Comparison of ENCODE assay signal across 1 cellular context in the genomic region with DNA sequence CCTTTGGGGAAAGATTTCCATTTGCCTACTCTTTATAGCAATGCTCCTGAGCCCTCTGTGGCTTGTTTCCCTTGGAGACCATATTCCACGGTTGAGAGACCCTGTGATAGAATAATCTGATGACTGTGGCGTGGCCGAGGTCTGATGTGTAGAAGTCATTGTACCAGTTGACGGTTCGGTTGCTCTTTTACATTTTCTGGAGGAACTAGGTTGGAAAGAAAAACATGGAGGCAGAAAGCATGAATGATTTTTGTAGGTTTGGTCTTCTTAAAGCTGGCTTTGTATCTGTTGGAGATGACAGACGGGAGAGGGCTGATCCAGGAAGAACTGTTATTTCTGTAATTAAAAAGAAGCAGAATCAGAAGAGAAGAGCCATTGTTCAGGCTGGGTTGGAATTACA.
TF ChIP-seq lines count a peak whose summit lies in the region.

No MANE protein-coding gene starts in this region.

TF ChIP-seq in SK-N-SH, 30 proteins besides CTCF, POLR2A, EP300 and RAD21 (continued from another document):
- TF ChIP-seq, protein P1, sequence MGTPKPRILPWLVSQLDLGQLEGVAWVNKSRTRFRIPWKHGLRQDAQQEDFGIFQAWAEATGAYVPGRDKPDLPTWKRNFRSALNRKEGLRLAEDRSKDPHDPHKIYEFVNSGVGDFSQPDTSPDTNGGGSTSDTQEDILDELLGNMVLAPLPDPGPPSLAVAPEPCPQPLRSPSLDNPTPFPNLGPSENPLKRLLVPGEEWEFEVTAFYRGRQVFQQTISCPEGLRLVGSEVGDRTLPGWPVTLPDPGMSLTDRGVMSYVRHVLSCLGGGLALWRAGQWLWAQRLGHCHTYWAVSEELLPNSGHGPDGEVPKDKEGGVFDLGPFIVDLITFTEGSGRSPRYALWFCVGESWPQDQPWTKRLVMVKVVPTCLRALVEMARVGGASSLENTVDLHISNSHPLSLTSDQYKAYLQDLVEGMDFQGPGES (IDR thresholded peaks at IDR 0.05; ENCODE audit: low read depth, low read length), result no peak
- no peak for TF ChIP-seq PBX3 (IDR thresholded peaks at IDR 0.05)
TF ChIP-seq in SK-N-SH: peak in this region for 0.
